Comparison of ENCODE assay signal across 2 cellular contexts in the genomic region with DNA sequence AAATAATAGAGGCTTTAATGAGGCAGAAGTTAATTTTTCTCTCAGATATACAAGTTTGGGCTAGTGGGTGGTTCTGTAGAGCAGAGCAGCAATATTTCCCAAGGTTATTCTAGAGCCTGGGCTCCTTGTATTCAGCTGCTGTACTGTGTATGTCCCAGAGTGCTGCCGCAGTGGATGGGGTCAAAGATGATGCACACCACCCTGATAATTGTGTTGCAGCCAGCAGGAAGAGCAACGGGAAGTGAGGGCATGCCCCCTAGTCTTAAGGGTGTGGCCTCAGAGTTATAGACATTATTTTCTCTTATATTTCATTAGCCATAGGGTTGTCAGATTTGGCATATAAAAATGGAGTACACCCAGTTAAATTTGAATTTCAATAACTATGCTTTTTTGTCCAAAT.
TF ChIP-seq lines count a peak whose summit lies in the region.

No MANE protein-coding gene starts in this region.

TF ChIP-seq in liver, 16 proteins besides CTCF, POLR2A, EP300 and RAD21:
- TF ChIP-seq JUND (IDR thresholded peaks at IDR 0.05) (no peak), NR2F2 (IDR thresholded peaks at IDR 0.05) (peak; percentile 38), HNF4A (conservative IDR thresholded peaks at IDR 0.05) (no peak), YY1 (IDR thresholded peaks at IDR 0.05) (no peak)

TF ChIP-seq in HepG2, 621 proteins besides CTCF, POLR2A, EP300 and RAD21:
- no peak for TF ChIP-seq ZNF605 (CRISPR knock-in tag; IDR thresholded peaks at IDR 0.05)
- TF ChIP-seq, protein P1, sequence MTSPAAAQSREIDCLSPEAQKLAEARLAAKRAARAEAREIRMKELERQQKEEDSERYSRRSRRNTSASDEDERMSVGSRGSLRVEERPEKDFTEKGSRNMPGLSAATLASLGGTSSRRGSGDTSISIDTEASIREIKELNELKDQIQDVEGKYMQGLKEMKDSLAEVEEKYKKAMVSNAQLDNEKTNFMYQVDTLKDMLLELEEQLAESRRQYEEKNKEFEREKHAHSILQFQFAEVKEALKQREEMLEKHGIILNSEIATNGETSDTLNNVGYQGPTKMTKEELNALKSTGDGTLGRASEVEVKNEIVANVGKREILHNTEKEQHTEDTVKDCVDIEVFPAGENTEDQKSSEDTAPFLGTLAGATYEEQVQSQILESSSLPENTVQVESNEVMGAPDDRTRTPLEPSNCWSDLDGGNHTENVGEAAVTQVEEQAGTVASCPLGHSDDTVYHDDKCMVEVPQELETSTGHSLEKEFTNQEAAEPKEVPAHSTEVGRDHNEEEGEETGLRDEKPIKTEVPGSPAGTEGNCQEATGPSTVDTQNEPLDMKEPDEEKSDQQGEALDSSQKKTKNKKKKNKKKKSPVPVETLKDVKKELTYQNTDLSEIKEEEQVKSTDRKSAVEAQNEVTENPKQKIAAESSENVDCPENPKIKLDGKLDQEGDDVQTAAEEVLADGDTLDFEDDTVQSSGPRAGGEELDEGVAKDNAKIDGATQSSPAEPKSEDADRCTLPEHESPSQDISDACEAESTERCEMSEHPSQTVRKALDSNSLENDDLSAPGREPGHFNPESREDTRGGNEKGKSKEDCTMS (CRISPR knock-in tag; conservative IDR thresholded peaks at IDR 0.05), result no peak
